Comparison of ENCODE assay signal across 18 cellular contexts in genomic region chr1:93776728-93777127, GRCh38.
A peak's percentile ranks its signal among the peaks of the same experiment; 100 is the strongest.
DNase-seq lines count a peak whose midpoint lies in the region; FAIRE-seq and TF ChIP-seq lines count a peak whose summit lies in the region.
"Had no signal": no experiment of that assay in that cellular context is flagged by ENCODE, and none has a peak within 500 bp of the region (broad histone marks: within the 10 kb centered on the region; RNA-seq: fewer than 3 reads in every experiment).

No MANE protein-coding gene starts in this region.

- intact Hi-C loops in mammary epithelial cell (cut with micrococcal nuclease) = no loop called here

- TF ChIP-seq CTCF in mammary epithelial cell (conservative IDR thresholded peaks at IDR 0.05 in 1 of 2, IDR thresholded peaks at IDR 0.05 in 1 of 2; ENCODE audit: extremely low read depth in 1 of 2, insufficient read depth in 1 of 2, low read depth in 1 of 2, low read length in 2 of 2) = no peak
- no peak for TF ChIP-seq CTCF in nephron (IDR thresholded peaks at IDR 0.05; ENCODE audit: unreplicated experiment in 3 of 3)

- H3K36me3 Mint-ChIP-seq in nephron (ENCODE audit: low read depth) = no peaks in the 10 kb centered on the region
- H3K36me3 Mint-ChIP-seq: CD4-positive, CD25-positive, alpha-beta regulatory T cell had no signal

- DNase-seq in H54 (ENCODE audit: insufficient read length, low spot score) = no peak
- DNase-seq in mammary epithelial cell = no peak
- DNase-seq in activated CD8-positive, alpha-beta memory T cell treated with anti-CD3 and anti-CD28 coated beads for 24 hours = no peak
- no peak for DNase-seq in stimulated activated naive CD4-positive, alpha-beta T cell (lab: John Stamatoyannopoulos, UW)
- no peak for DNase-seq in NCI-H2196 (lab: John Stamatoyannopoulos, UW; ENCODE audit: unreplicated experiment)
- DNase-seq: CD4-positive, CD25-positive, alpha-beta regulatory T cell; COR-L47; DMS79; H9; MV-4-11; NCI-H1105 treated with DMSO at 0.1 percent for 48 hours; NCI-H2081; NCI-H2171; NCI-H446; NCI-H526; SJCRH30 had no signal

- H3K27ac ChIP-seq in mammary epithelial cell (ENCODE audit: insufficient read depth, low read depth, low read length) = peak overlapping the region; percentile 48
- H3K27ac ChIP-seq: SJCRH30 had no signal

- H3K27me3 ChIP-seq in mammary epithelial cell (ENCODE audit: insufficient read depth, low read length) = no peaks in the 10 kb centered on the region
- H3K27me3 ChIP-seq: SJCRH30 had no signal

- no peak for TF ChIP-seq RAD21 in Ishikawa (IDR thresholded peaks at IDR 0.05; ENCODE audit: low read depth)

- H3K4me1 Mint-ChIP-seq in nephron = peaks cover 45% of the 10 kb centered on the region
- H3K4me1 Mint-ChIP-seq: CD4-positive, CD25-positive, alpha-beta regulatory T cell had no signal

- WGBS in mammary epithelial cell (ENCODE audit: low coverage, missing lambda C conversion rate) = 95% methylated on average over 3 of the region's 3 CpGs

- TF ChIP-seq EP300 in Ishikawa (IDR thresholded peaks at IDR 0.05; ENCODE audit: borderline replicate concordance) = no peak

- no peak for TF ChIP-seq POLR2A in H54 (IDR thresholded peaks at IDR 0.05; ENCODE audit: low read depth, low read length)

- no peaks in the 10 kb centered on the region for H3K9me3 ChIP-seq in mammary epithelial cell (replicated peaks; ENCODE audit: insufficient read depth, low read length)
- H3K9me3 ChIP-seq: SJCRH30 had no signal

- no peaks in the 10 kb centered on the region for H3K36me3 ChIP-seq in mammary epithelial cell (ENCODE audit: insufficient read depth, low read length)
- H3K36me3 ChIP-seq: SJCRH30 had no signal

- H3K27me3 Mint-ChIP-seq in nephron (ENCODE audit: low read depth) = no peaks in the 10 kb centered on the region

- peaks cover 38% of the 10 kb centered on the region for H3K79me2 ChIP-seq in mammary epithelial cell (ENCODE audit: insufficient read depth, low read length)

- CTCF ChIA-PET in mammary epithelial cell (lab: Charles Lee; ENCODE audit: low non-redundant PET) = no interaction called here

- peaks cover 84% of the 10 kb centered on the region for H3K4me1 ChIP-seq in mammary epithelial cell (ENCODE audit: insufficient read depth, low read length)

- H3K4me2 ChIP-seq in mammary epithelial cell (ENCODE audit: insufficient read depth, low read depth, low read length) = no peak overlapping the region

- H3K4me3 Mint-ChIP-seq in nephron = no peak overlapping the region
- H3K4me3 Mint-ChIP-seq: CD4-positive, CD25-positive, alpha-beta regulatory T cell; H9 had no signal

- H3K9ac ChIP-seq in mammary epithelial cell (ENCODE audit: insufficient read depth, low read length) = no peak overlapping the region

- H3K27ac Mint-ChIP-seq in nephron = peak overlapping the region in 2 of 3 experiments; percentile 4 to 25
- H3K27ac Mint-ChIP-seq: CD4-positive, CD25-positive, alpha-beta regulatory T cell; H9 had no signal

- H4K20me1 ChIP-seq in mammary epithelial cell (ENCODE audit: insufficient read depth, low read length) = no peaks in the 10 kb centered on the region

- H3K4me3 ChIP-seq in mammary epithelial cell (replicated peaks in 1 of 3; ENCODE audit: insufficient read depth in 1 of 3, low read depth in 2 of 3, low read length in 3 of 3) = no peak overlapping the region
- H3K4me3 ChIP-seq: SJCRH30 had no signal

- peak overlapping the region; percentile 41 for H2AFZ ChIP-seq in mammary epithelial cell (ENCODE audit: low read depth, low read length)

- FAIRE-seq in H54 (lab: Jason Lieb, UNC) = peak; percentile 11

- in situ Hi-C loops in mammary epithelial cell (cut with MboI; ENCODE audit: low sequenced_read_pairs in 2 of 2) = no loop called here

- no peaks in the 10 kb centered on the region for H3K9me3 Mint-ChIP-seq in nephron
- H3K9me3 Mint-ChIP-seq: H9 had no signal

- dilution Hi-C loops in mammary epithelial cell (cut with HindIII; ENCODE audit: low sequenced_read_pairs) = loop anchor here (5.0 kb wide), 1 partner anchor 36 kb away; no protein-coding TSS in a partner anchor

- no TSS peak for BruUV-seq in mammary epithelial cell (replicated peaks; lab: Mats Ljungman, UMichigan)

TF ChIP-seq in Ishikawa, 13 proteins besides CTCF, POLR2A, EP300 and RAD21:
- 0 out of 2 replicates have a peak, but pooled peaks have one; percentile 10 for TF ChIP-seq USF1 (IDR thresholded peaks at IDR 0.05)
- no peak for TF ChIP-seq REST (IDR thresholded peaks at IDR 0.05; ENCODE audit: low read depth)
